In the genomic region with DNA sequence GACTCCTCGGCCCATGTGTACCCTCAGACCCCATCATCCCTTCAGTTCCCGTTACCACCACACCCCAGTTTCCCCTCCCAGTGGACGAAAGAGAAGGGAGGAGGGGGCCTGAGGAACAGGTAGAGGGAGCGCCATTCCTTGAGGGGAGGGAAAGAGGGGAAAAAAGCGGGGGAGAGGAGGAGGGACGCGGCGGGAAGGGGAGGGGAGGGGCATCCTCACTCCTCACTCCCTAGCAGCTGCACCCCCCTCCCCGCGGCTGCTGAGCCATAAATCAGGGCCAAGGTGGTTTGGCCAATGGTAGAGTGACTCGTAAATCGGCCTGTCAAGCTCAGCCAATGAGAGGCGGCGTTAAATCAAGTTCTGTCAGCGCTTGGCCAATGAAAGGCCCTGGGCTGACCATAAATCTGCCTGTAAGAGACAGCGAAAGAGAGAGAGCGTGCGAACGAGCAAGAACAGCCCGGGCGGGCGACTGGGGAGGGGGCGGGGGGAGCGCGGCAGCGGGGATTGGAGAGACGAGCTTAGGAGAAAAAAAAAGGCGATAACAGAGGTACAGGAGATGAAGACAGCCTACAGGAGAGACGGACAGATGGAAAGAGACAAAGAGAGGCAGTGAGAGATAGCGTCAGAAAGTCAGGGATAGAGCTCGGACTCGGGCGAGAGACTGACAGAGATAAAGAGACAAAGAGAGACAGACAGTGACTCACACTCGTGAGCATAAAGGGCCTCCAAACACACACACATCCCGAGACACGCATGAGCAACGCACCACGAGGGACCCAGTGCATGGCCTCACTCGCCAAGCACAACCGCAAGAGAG, we compare ENCODE assay signal across 8 cellular contexts. TPM values are rescaled to one million over a fixed set of nuclear protein-coding genes. Genes with fewer than 3 reads are reported as not detected.
DNase-seq lines count a peak whose midpoint lies in the region; ATAC-seq and TF ChIP-seq lines count a peak whose summit lies in the region.

No MANE protein-coding gene starts in this region.

- H3K4me1 ChIP-seq in H9 (ENCODE audit: insufficient read depth, low read length) (peaks cover 5% of the 10 kb centered on the region; the same call in 1 of the 2 replicates), RWPE2 (ENCODE audit: insufficient read depth, poor library complexity, severe bottlenecking) (peaks cover 9% of the 10 kb centered on the region), foreskin keratinocyte (peaks cover 6% of the 10 kb centered on the region), neural progenitor cell (peaks cover 67% of the 10 kb centered on the region), stomach smooth muscle (ENCODE audit: control insufficient read depth, insufficient read depth, low read length) (peaks cover 19% of the 10 kb centered on the region)

- H3K9me3 ChIP-seq in H9 (ENCODE audit: control insufficient read depth, low read depth, low read length) (no peaks in the 10 kb centered on the region), RWPE2 (ENCODE audit: severe bottlenecking) (no peaks in the 10 kb centered on the region), neural progenitor cell (ENCODE audit: low read depth) (no peaks in the 10 kb centered on the region), stomach smooth muscle (ENCODE audit: control insufficient read depth in 2 of 2, low read length in 2 of 2) (no peaks in the 10 kb centered on the region)

- no peak overlapping the region for H2BK20ac ChIP-seq in H9 (ENCODE audit: low read depth, low read length, poor library complexity, severe bottlenecking)

- no peak overlapping the region for H3K27ac Mint-ChIP-seq in H9
- no peak overlapping the region for H3K27ac Mint-ChIP-seq in neural progenitor cell

- H3T11ph ChIP-seq in H9 (ENCODE audit: low read length): no peak overlapping the region

- H3K9me3 Mint-ChIP-seq in H9 (no peaks in the 10 kb centered on the region), neural progenitor cell (no peaks in the 10 kb centered on the region)

- no peak overlapping the region for H2BK120ac ChIP-seq in H9 (ENCODE audit: low read depth, low read length, poor library complexity, severe bottlenecking)

- no peak overlapping the region for H2BK5ac ChIP-seq in H9 (ENCODE audit: insufficient read length, low read length)

- H3K9ac ChIP-seq in H9 (ENCODE audit: extremely low read depth, insufficient read length, low read length): peak overlapping the region; percentile 59
- peak overlapping the region; percentile 63 for H3K9ac ChIP-seq in neural progenitor cell
- peak overlapping the region; percentile 90 to 92 for H3K9ac ChIP-seq in stomach smooth muscle (ENCODE audit: low read length in 2 of 2)

- H3K79me1 ChIP-seq in H9 (ENCODE audit: insufficient read depth, low read depth, low read length, poor library complexity, severe bottlenecking): no peaks in the 10 kb centered on the region

- H3F3A ChIP-seq in neural progenitor cell (ENCODE audit: low read depth): peaks cover 51% of the 10 kb centered on the region

- no peak overlapping the region for H4K8ac ChIP-seq in H9 (replicated peaks; ENCODE audit: insufficient read length, low read depth, low read length)

- H3K27me3 Mint-ChIP-seq in H9 (ENCODE audit: low read depth) (peaks cover 15% of the 10 kb centered on the region), neural progenitor cell (ENCODE audit: insufficient read depth, low read depth) (peaks cover 4% of the 10 kb centered on the region)

- no peak overlapping the region for H4K91ac ChIP-seq in H9 (ENCODE audit: insufficient read length, low read depth, low read length)

- H2AK5ac ChIP-seq in H9 (ENCODE audit: insufficient read length, low read length): no peak overlapping the region

- WGBS in H9 (ENCODE audit: extremely low coverage, insufficient read length, low lambda C conversion rate): no CpG with 5 or more reads among the region's 40 CpGs

- H3K4me2 ChIP-seq in H9 (ENCODE audit: insufficient read depth, insufficient read length, low read length) (peak overlapping the region; percentile 98), neural progenitor cell (peak overlapping the region; percentile 90)

- H3K23ac ChIP-seq in H9 (ENCODE audit: insufficient read length, low read depth, low read length): no peak overlapping the region

- ATAC-seq in RWPE2 (ENCODE audit: low read depth): peak; percentile 95
- peak; percentile 95 for ATAC-seq in foreskin keratinocyte

- H3K79me2 ChIP-seq in H9 (ENCODE audit: insufficient read depth, low read length): no peaks in the 10 kb centered on the region
- H3K79me2 ChIP-seq in neural progenitor cell (ENCODE audit: low read depth): peaks cover 33% of the 10 kb centered on the region

- H3K4me3 ChIP-seq in RWPE2 (ENCODE audit: severe bottlenecking) (peak overlapping the region; percentile 39), neural progenitor cell (peak overlapping the region; percentile 53), stomach smooth muscle (ENCODE audit: low read length in 2 of 2) (peak overlapping the region; percentile 91 to 95)

- peak overlapping the region; percentile 15 for H3K18ac ChIP-seq in H9 (ENCODE audit: insufficient read length, low read depth, low read length)

- H2AFZ ChIP-seq in H9 (ENCODE audit: low read length) (no peak overlapping the region), neural progenitor cell (replicated peaks) (no peak overlapping the region)

- no peaks in the 10 kb centered on the region; a peak in 1 of 7 replicates for H3K36me3 Mint-ChIP-seq in H9 (ENCODE audit: insufficient read depth in 1 of 3, low read depth in 3 of 3)
- no peaks in the 10 kb centered on the region for H3K36me3 Mint-ChIP-seq in neural progenitor cell

- H4K20me1 ChIP-seq in H9 (ENCODE audit: control insufficient read depth, insufficient read depth, insufficient read length) (peaks cover 3% of the 10 kb centered on the region), neural progenitor cell (ENCODE audit: low read depth) (no peaks in the 10 kb centered on the region)

- H3K23me2 ChIP-seq in H9 (ENCODE audit: insufficient read length, low read depth, low read length, poor library complexity, severe bottlenecking): peaks cover 11% of the 10 kb centered on the region

- no peak overlapping the region for H4K5ac ChIP-seq in H9 (ENCODE audit: insufficient read length, low read depth, low read length)

- TF ChIP-seq CTCF in H9 (conservative IDR thresholded peaks at IDR 0.05) (no peak), RWPE2 (IDR thresholded peaks at IDR 0.05; ENCODE audit: poor library complexity, severe bottlenecking) (no peak), foreskin keratinocyte (conservative IDR thresholded peaks at IDR 0.05) (no peak), neural progenitor cell (IDR thresholded peaks at IDR 0.05) (no peak)

- no peak overlapping the region for H2BK15ac ChIP-seq in H9 (ENCODE audit: low read depth, low read length)

- no peak overlapping the region for H3K4me3 Mint-ChIP-seq in H9
- H3K4me3 Mint-ChIP-seq in neural progenitor cell: no peak overlapping the region

- H3K27ac ChIP-seq in H9 (ENCODE audit: insufficient read length, low read depth, low read length) (no peak overlapping the region), RWPE2 (ENCODE audit: poor library complexity, severe bottlenecking) (peak overlapping the region; percentile 69), foreskin keratinocyte (peak overlapping the region; percentile 92), neural progenitor cell (peak overlapping the region; percentile 99), stomach smooth muscle (ENCODE audit: low read length) (peak overlapping the region; percentile 91)

- peak; percentile 99 for DNase-seq in ELR (ENCODE audit: low read depth)
- DNase-seq in H9: peak; percentile 100
- peak; percentile 99 for DNase-seq in M059J (ENCODE audit: low read depth)
- peak; percentile 96 for DNase-seq in RWPE2 (ENCODE audit: low spot score)
- peak; percentile 90 for DNase-seq in activated effector memory CD4-positive, alpha-beta T cell treated with Interleukin-2 at 50 U/mL for 16 hours
- DNase-seq in foreskin keratinocyte: peak; percentile 96 to 98
- peak; percentile 99 for DNase-seq in neural progenitor cell (ENCODE audit: low spot score)

- no peak overlapping the region for H3K4ac ChIP-seq in H9 (ENCODE audit: low read depth, low read length)

- no peak overlapping the region for H3K14ac ChIP-seq in H9 (ENCODE audit: insufficient read depth, low read length)

- no peak overlapping the region for H3K56ac ChIP-seq in H9 (ENCODE audit: insufficient read length, low read depth, low read length)

- H3K36me3 ChIP-seq in RWPE2 (ENCODE audit: low read depth) (no peaks in the 10 kb centered on the region), neural progenitor cell (no peaks in the 10 kb centered on the region), stomach smooth muscle (ENCODE audit: control insufficient read depth in 2 of 2, insufficient read depth in 2 of 2, low read length in 2 of 2) (no peaks in the 10 kb centered on the region)

- H3K27me3 ChIP-seq in H9 (ENCODE audit: insufficient read depth, low read length): no peaks in the 10 kb centered on the region
- H3K27me3 ChIP-seq in RWPE2 (ENCODE audit: insufficient read depth, poor library complexity, severe bottlenecking): no peaks in the 10 kb centered on the region
- H3K27me3 ChIP-seq in foreskin keratinocyte: no peaks in the 10 kb centered on the region
- H3K27me3 ChIP-seq in neural progenitor cell: no peaks in the 10 kb centered on the region
- no peaks in the 10 kb centered on the region for H3K27me3 ChIP-seq in stomach smooth muscle (ENCODE audit: control insufficient read depth in 1 of 2, insufficient read depth in 2 of 2, low read length in 2 of 2)

- no peak overlapping the region for H2BK12ac ChIP-seq in H9 (ENCODE audit: insufficient read length, low read depth, low read length)

- H3K4me1 Mint-ChIP-seq in H9 (peaks cover 6 to 7% of the 10 kb centered on the region in 2 experiments), neural progenitor cell (peaks cover 12% of the 10 kb centered on the region)

RNA-seq across cellular contexts. Expression of a gene that starts 5.1 kb away (rescaled TPM):
- not detected in 2 replicates for total RNA-seq in H9 (2021)
- total RNA-seq in M059J (2014; rRNA removed; shearing (Covaris generic)): not detected in 2 replicates
- 0.07 and 0.10 TPM in 2 replicates for total RNA-seq in foreskin keratinocyte
- polyA plus RNA-seq in foreskin keratinocyte: 0.07 TPM in 2 replicates
- not detected in 2 replicates for total RNA-seq in neural progenitor cell (ENCODE audit: low replicate concordance)

RNA-seq across cellular contexts. Expression of a gene that starts 25.4 kb away (rescaled TPM):
- total RNA-seq in H9 (2021) (5.7 and 6.2 TPM in 2 replicates), foreskin keratinocyte (29.8 and 31.9 TPM in 2 replicates), neural progenitor cell (ENCODE audit: low replicate concordance) (6.2 and 7.2 TPM in 2 replicates)
- 0.71 and 4.6 TPM in 2 replicates for total RNA-seq in M059J (2014; rRNA removed; shearing (Covaris generic))
- 77.1 and 81.3 TPM in 2 replicates for polyA plus RNA-seq in foreskin keratinocyte

RNA-seq across cellular contexts. Expression of a gene that starts 34.2 kb away (rescaled TPM):
- total RNA-seq in H9 (2021) (104 TPM in 2 replicates), foreskin keratinocyte (116 and 134 TPM in 2 replicates), neural progenitor cell (ENCODE audit: low replicate concordance) (197 and 219 TPM in 2 replicates)
- 186 and 191 TPM in 2 replicates for total RNA-seq in M059J (2014; rRNA removed; shearing (Covaris generic))
- 140 and 149 TPM in 2 replicates for polyA plus RNA-seq in foreskin keratinocyte

RNA-seq across cellular contexts. Expression of a gene that starts 58.3 kb away (rescaled TPM):
- total RNA-seq in H9 (2021) (1.2 and 1.5 TPM in 2 replicates), foreskin keratinocyte (0.07 and 0.14 TPM in 2 replicates), neural progenitor cell (ENCODE audit: low replicate concordance) (2.8 and 4.3 TPM in 2 replicates)
- 1.3 and 2.5 TPM in 2 replicates for total RNA-seq in M059J (2014; rRNA removed; shearing (Covaris generic))
- polyA plus RNA-seq in foreskin keratinocyte: 0.07 TPM in 2 replicates

RNA-seq across cellular contexts. Expression of a gene that starts 59.9 kb away (rescaled TPM):
- total RNA-seq in H9 (2021) (12.2 and 16.2 TPM in 2 replicates), foreskin keratinocyte (111 and 175 TPM in 2 replicates), neural progenitor cell (ENCODE audit: low replicate concordance) (37.7 and 70.8 TPM in 2 replicates)
- total RNA-seq in M059J (2014; rRNA removed; shearing (Covaris generic)): 419 and 625 TPM in 2 replicates
- polyA plus RNA-seq in foreskin keratinocyte: 77.3 and 104 TPM in 2 replicates

Comparison
In these comparisons a context has a peak if more than half of its experiments do, and no peak if none do; other contexts are left out.
1. H3K4me3 ChIP-seq: peak in every context shown above with its lines; median percentile 93 in stomach smooth muscle; 53 in neural progenitor cell; 39 in RWPE2.